In the genomic region with DNA sequence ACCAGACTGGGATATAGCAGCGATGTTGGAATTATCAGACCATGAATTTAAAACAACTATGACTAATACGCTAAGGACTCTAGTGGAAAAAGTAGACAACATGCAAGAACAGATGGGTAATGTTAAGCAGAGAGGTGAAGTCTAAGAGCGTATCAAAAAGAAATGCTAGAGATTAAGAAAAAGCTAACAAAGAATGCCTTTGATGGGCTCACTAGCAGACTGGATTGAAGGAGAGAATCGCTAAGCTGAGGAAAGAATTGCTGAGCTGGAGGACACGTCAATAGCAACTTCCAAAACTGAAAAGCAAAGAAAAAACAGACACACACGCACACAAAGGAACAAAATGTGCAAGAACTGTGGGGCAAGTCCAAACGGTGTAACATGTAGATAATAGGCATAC, we compare ENCODE assay signal across 1 cellular context.
TF ChIP-seq lines count a peak whose summit lies in the region.

No MANE protein-coding gene starts in this region.

TF ChIP-seq in GM23338, 12 proteins besides CTCF, POLR2A, EP300 and RAD21:
- TF ChIP-seq, protein P1, sequence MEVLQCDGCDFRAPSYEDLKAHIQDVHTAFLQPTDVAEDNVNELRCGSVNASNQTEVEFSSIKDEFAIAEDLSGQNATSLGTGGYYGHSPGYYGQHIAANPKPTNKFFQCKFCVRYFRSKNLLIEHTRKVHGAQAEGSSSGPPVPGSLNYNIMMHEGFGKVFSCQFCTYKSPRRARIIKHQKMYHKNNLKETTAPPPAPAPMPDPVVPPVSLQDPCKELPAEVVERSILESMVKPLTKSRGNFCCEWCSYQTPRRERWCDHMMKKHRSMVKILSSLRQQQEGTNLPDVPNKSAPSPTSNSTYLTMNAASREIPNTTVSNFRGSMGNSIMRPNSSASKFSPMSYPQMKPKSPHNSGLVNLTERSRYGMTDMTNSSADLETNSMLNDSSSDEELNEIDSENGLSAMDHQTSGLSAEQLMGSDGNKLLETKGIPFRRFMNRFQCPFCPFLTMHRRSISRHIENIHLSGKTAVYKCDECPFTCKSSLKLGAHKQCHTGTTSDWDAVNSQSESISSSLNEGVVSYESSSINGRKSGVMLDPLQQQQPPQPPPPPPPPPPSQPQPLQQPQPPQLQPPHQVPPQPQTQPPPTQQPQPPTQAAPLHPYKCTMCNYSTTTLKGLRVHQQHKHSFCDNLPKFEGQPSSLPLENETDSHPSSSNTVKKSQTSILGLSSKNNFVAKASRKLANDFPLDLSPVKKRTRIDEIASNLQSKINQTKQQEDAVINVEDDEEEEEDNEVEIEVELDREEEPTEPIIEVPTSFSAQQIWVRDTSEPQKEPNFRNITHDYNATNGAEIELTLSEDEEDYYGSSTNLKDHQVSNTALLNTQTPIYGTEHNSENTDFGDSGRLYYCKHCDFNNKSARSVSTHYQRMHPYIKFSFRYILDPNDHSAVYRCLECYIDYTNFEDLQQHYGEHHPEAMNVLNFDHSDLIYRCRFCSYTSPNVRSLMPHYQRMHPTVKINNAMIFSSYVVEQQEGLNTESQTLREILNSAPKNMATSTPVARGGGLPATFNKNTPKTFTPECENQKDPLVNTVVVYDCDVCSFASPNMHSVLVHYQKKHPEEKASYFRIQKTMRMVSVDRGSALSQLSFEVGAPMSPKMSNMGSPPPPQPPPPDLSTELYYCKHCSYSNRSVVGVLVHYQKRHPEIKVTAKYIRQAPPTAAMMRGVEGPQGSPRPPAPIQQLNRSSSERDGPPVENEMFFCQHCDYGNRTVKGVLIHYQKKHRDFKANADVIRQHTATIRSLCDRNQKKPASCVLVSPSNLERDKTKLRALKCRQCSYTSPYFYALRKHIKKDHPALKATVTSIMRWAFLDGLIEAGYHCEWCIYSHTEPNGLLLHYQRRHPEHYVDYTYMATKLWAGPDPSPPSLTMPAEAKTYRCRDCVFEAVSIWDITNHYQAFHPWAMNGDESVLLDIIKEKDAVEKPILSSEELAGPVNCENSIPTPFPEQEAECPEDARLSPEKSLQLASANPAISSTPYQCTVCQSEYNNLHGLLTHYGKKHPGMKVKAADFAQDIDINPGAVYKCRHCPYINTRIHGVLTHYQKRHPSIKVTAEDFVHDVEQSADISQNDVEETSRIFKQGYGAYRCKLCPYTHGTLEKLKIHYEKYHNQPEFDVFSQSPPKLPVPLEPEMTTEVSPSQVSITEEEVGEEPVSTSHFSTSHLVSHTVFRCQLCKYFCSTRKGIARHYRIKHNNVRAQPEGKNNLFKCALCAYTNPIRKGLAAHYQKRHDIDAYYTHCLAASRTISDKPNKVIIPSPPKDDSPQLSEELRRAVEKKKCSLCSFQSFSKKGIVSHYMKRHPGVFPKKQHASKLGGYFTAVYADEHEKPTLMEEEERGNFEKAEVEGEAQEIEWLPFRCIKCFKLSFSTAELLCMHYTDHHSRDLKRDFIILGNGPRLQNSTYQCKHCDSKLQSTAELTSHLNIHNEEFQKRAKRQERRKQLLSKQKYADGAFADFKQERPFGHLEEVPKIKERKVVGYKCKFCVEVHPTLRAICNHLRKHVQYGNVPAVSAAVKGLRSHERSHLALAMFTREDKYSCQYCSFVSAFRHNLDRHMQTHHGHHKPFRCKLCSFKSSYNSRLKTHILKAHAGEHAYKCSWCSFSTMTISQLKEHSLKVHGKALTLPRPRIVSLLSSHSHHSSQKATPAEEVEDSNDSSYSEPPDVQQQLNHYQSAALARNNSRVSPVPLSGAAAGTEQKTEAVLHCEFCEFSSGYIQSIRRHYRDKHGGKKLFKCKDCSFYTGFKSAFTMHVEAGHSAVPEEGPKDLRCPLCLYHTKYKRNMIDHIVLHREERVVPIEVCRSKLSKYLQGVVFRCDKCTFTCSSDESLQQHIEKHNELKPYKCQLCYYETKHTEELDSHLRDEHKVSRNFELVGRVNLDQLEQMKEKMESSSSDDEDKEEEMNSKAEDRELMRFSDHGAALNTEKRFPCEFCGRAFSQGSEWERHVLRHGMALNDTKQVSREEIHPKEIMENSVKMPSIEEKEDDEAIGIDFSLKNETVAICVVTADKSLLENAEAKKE (CRISPR knock-in tag; IDR thresholded peaks at IDR 0.05): no peak
- no peak for TF ChIP-seq EZH2phosphoT487 (IDR thresholded peaks at IDR 0.05; ENCODE audit: unreplicated experiment)
- no peak for TF ChIP-seq ZNF114 (CRISPR knock-in tag; IDR thresholded peaks at IDR 0.05)
TF ChIP-seq in GM23338: peak in this region for 0.
